ENCODE assay signal across 16 cellular contexts in genomic region chr1:209305221-209305954, GRCh38.
"Had no signal": no experiment of that assay in that cellular context is flagged by ENCODE, and none has a peak within 500 bp of the region (broad histone marks: within the 10 kb centered on the region; RNA-seq: fewer than 3 reads in every experiment).

No MANE protein-coding gene starts in this region.

- H3K4me1 ChIP-seq: foreskin keratinocyte had no signal

- H3K9me3 ChIP-seq: ovary had no signal

- H3K9me3 Mint-ChIP-seq: dendritic cell treated with granulocyte-macrophage colony-stimulating factor and Interleukin-4, amounts not matched to agents 40 ng/mL and 50 ng/mL, for 4 days; nephron progenitor cell had no signal

- H3K36me3 ChIP-seq: ovary had no signal

- H3K4me3 Mint-ChIP-seq: dendritic cell treated with granulocyte-macrophage colony-stimulating factor and Interleukin-4, amounts not matched to agents 40 ng/mL and 50 ng/mL, for 4 days; effector memory CD8-positive, alpha-beta T cell; naive thymus-derived CD4-positive, alpha-beta T cell; nephron progenitor cell had no signal

- H3K27ac Mint-ChIP-seq: dendritic cell treated with granulocyte-macrophage colony-stimulating factor and Interleukin-4, amounts not matched to agents 40 ng/mL and 50 ng/mL, for 4 days; effector memory CD8-positive, alpha-beta T cell; naive thymus-derived CD4-positive, alpha-beta T cell; nephron progenitor cell had no signal

- H3K27me3 ChIP-seq: ovary had no signal

- ATAC-seq: effector memory CD8-positive, alpha-beta T cell; foreskin keratinocyte; left colon; left ventricle myocardium superior; naive thymus-derived CD4-positive, alpha-beta T cell; right cardiac atrium had no signal

- H3K36me3 Mint-ChIP-seq: naive thymus-derived CD4-positive, alpha-beta T cell had no signal

- H3K4me3 ChIP-seq: lung, ovary, smooth muscle cell had no signal

- H3K27ac ChIP-seq: foreskin keratinocyte, ovary had no signal

- DNase-seq: effector memory CD8-positive, alpha-beta T cell; foreskin keratinocyte; left colon; left ventricle myocardium superior; mesenchymal stem cell; naive thymus-derived CD4-positive, alpha-beta T cell; nephron progenitor cell; nucleus accumbens; ovary; right cardiac atrium; stimulated activated CD4-positive, alpha-beta T cell treated with anti-CD3 and anti-CD28 coated beads, Interleukin-2, amount 100 ng/mL, for 48 hours; stimulated activated naive CD4-positive, alpha-beta T cell treated with Interleukin-2 at 50 U/mL for 16 hours; trophoblast cell had no signal

- H3K4me1 Mint-ChIP-seq: naive thymus-derived CD4-positive, alpha-beta T cell had no signal
